In genomic region chr7:28572321-28573058, GRCh38 we compare ENCODE assay signal across 12 cellular contexts.
DNase-seq lines count a peak whose midpoint lies in the region; ATAC-seq lines count a peak whose summit lies in the region.
"Had no signal": no experiment of that assay in that cellular context is flagged by ENCODE, and none has a peak within 500 bp of the region (broad histone marks: within the 10 kb centered on the region; RNA-seq: fewer than 3 reads in every experiment).

No MANE protein-coding gene starts in this region.

- peaks cover 3% of the 10 kb centered on the region for H3K4me1 ChIP-seq in mesendoderm (ENCODE audit: control insufficient read depth, low read depth, low read length)

- no peak overlapping the region for H2BK5ac ChIP-seq in mesendoderm (ENCODE audit: low read length)

- no peak overlapping the region for H2BK120ac ChIP-seq in mesendoderm (ENCODE audit: low read depth, low read length)

- intact Hi-C loops in sciatic nerve (cut with DNase I), result no loop called here

- no peak overlapping the region for H4K5ac ChIP-seq in mesendoderm (ENCODE audit: low read length)

- H3K4me2 ChIP-seq in mesendoderm (ENCODE audit: low read length), result no peak overlapping the region
- H3K4me2 ChIP-seq: smooth muscle cell had no signal

- H3K4ac ChIP-seq in mesendoderm (ENCODE audit: low read depth, low read length), result no peak overlapping the region

- no peak overlapping the region for H3K56ac ChIP-seq in mesendoderm (ENCODE audit: low read length)

- no peak overlapping the region for H3K4me3 ChIP-seq in mesendoderm (ENCODE audit: low read length)
- H3K4me3 ChIP-seq: smooth muscle cell, thoracic aorta had no signal

- H3K36me3 ChIP-seq in mesendoderm (ENCODE audit: control insufficient read depth, insufficient read depth, low read length), result no peaks in the 10 kb centered on the region
- H3K36me3 ChIP-seq: thoracic aorta had no signal

- no peaks in the 10 kb centered on the region for H3K79me2 ChIP-seq in mesendoderm (ENCODE audit: control insufficient read depth, insufficient read depth, low read length)

- H3K27ac ChIP-seq in mesendoderm (ENCODE audit: low read depth, low read length), result no peak overlapping the region
- H3K27ac ChIP-seq: thoracic aorta had no signal

- no peak overlapping the region for H3K9ac ChIP-seq in mesendoderm (ENCODE audit: low read length)

- WGBS in mesendoderm (ENCODE audit: extremely low coverage, insufficient coverage, low lambda C conversion rate), result no CpG with 5 or more reads among the region's 5 CpGs

- ATAC-seq in sciatic nerve (peak; percentile 39), HG03025 (IDR thresholded peaks at IDR 0.05; ENCODE audit: low FRiP score, unreplicated experiment) (no peak)
- ATAC-seq: activated CD8-positive, alpha-beta T cell treated with anti-CD3 and anti-CD28 coated beads, Interleukin-2, amount 10 ng/mL, durations not matched to agents 7 days and 5 days had no signal

- H3K23ac ChIP-seq in mesendoderm (ENCODE audit: low read length), result no peak overlapping the region

- no peak overlapping the region for H2AK5ac ChIP-seq in mesendoderm (ENCODE audit: low read length)

- DNase-seq in NCI-H146 (lab: John Stamatoyannopoulos, UW) (peak; percentile 22), NCI-H146 treated with DMSO at 0.1 percent for 48 hours (lab: John Stamatoyannopoulos, UW; ENCODE audit: unreplicated experiment) (no peak), NCI-H2029 treated with DMSO at 0.1 percent for 48 hours (lab: John Stamatoyannopoulos, UW) (peak; percentile 69), RPMI7951 (ENCODE audit: low read depth) (peak; percentile 7), sciatic nerve (ENCODE audit: low spot score) (no peak), mesendoderm (no peak), HuH-7.5 (ENCODE audit: low spot score) (no peak)
- DNase-seq: activated CD8-positive, alpha-beta T cell treated with anti-CD3 and anti-CD28 coated beads, Interleukin-2, amount 10 ng/mL, durations not matched to agents 7 days and 5 days; OCI-M1 had no signal

- H3K79me1 ChIP-seq in mesendoderm (ENCODE audit: low read length), result no peaks in the 10 kb centered on the region

- no peak overlapping the region for H3K18ac ChIP-seq in mesendoderm (ENCODE audit: low read length)

- H2BK15ac ChIP-seq in mesendoderm (replicated peaks; ENCODE audit: low read depth), result no peak overlapping the region

- H3K27me3 ChIP-seq in mesendoderm (ENCODE audit: insufficient read depth, low read length, poor library complexity), result no peaks in the 10 kb centered on the region

- no peak overlapping the region for H4K8ac ChIP-seq in mesendoderm (ENCODE audit: low read depth, low read length)

Comparison
In these comparisons a context has a peak if more than half of its experiments do, and no peak if none do; other contexts are left out.
1. DNase-seq: peak in NCI-H146 (single experiment), NCI-H2029 treated with DMSO at 0.1 percent for 48 hours (single experiment) and RPMI7951 (single experiment); none in NCI-H146 treated with DMSO at 0.1 percent for 48 hours (single experiment), sciatic nerve (single experiment), mesendoderm (single experiment) and HuH-7.5 (single experiment).